ENCODE assay signal across 8 cellular contexts in the genomic region with DNA sequence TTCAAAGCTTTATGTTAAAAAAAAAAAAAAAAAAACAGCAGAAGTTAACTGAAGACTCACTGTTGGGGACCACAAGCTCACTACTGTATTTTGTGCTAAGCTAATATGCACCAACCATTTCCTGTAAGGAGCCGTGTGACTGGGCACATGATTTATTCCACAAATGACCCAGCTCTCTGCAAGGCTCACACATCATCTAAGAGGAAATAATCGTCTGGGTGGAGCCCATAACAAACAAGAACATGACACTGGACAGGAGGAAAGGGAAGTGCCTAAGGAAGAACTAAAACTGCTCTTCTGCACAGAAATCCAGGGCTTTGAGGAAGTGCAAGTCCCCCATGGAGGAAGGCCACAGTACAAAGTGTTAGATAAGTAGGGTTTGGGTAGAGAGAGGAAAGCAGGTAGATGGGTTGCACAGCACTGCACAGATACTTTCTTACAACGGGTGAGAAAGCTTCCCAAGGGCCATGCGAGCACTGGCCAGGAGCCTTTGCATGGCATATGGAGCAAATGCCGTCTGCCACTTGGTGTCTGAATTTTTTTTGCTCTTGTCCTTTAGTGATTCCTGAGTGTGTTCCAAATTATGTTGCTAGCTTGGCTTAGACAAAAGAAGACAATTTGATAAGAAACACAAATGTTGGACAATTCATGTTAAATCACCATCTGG. TPM values are rescaled to one million over a fixed set of nuclear protein-coding genes. Genes with fewer than 3 reads are reported as not detected.
DNase-seq lines count a peak whose midpoint lies in the region; ATAC-seq and TF ChIP-seq lines count a peak whose summit lies in the region.

No MANE protein-coding gene starts in this region.

- H3K4me1 Mint-ChIP-seq in endothelial cell (ENCODE audit: unreplicated experiment) (peaks cover 56% of the 10 kb centered on the region), naive B cell (peaks cover 61 to 80% (median 68%) of the 10 kb centered on the region in 3 donors)

- no peak for TF ChIP-seq POLR2A in prostate gland (IDR thresholded peaks at IDR 0.05)

- H3K9me3 Mint-ChIP-seq in endothelial cell (ENCODE audit: unreplicated experiment) = no peaks in the 10 kb centered on the region
- H3K9me3 Mint-ChIP-seq in naive B cell = no peaks in the 10 kb centered on the region

- intact Hi-C loops in prostate gland (cut with DNase I) = no loop called here

- no peaks in the 10 kb centered on the region for H3K27me3 Mint-ChIP-seq in endothelial cell (ENCODE audit: unreplicated experiment)
- H3K27me3 Mint-ChIP-seq in naive B cell = no peaks in the 10 kb centered on the region

- H3K4me3 Mint-ChIP-seq in endothelial cell (ENCODE audit: unreplicated experiment) (no peak overlapping the region), naive B cell (peak overlapping the region; percentile 2 to 81 (median 67))

- TF ChIP-seq CTCF in endothelial cell (IDR thresholded peaks at IDR 0.05; ENCODE audit: unreplicated experiment) (no peak), prostate gland (IDR thresholded peaks at IDR 0.05) (no peak)

- no peaks in the 10 kb centered on the region for H3K36me3 ChIP-seq in prostate gland

- no peaks in the 10 kb centered on the region for H3K9me3 ChIP-seq in prostate gland

- DNase-seq in C1 segment of cervical spinal cord (lab: John Stamatoyannopoulos, UW) (peak in 12 of 14 donors; percentile 31 to 87 (median 56)), SK-N-DZ (ENCODE audit: low spot score) (peak; percentile 31), endothelial cell (ENCODE audit: low spot score) (no peak), naive B cell (peak; percentile 81), prostate gland (ENCODE audit: low spot score) (no peak), NCI-H2081 treated with DMSO at 0.1 percent for 48 hours (lab: John Stamatoyannopoulos, UW) (no peak)

- H3K27ac Mint-ChIP-seq in endothelial cell (ENCODE audit: unreplicated experiment) = peak overlapping the region; percentile 80
- peak overlapping the region; percentile 1 to 91 (median 86) for H3K27ac Mint-ChIP-seq in naive B cell

- peaks cover 29% of the 10 kb centered on the region for H3K4me1 ChIP-seq in prostate gland (replicated peaks)

- WGBS in prostate gland = 28% methylated on average over 5 of the region's 5 CpGs

- ATAC-seq in GM19023 (IDR thresholded peaks at IDR 0.05; ENCODE audit: unreplicated experiment) (peak; percentile 61), HG03520 (IDR thresholded peaks at IDR 0.05; ENCODE audit: unreplicated experiment) (peak; percentile 54), naive B cell (ENCODE audit: low read depth in 2 of 2) (peak; percentile 92)

- peak overlapping the region in 1 of 2 donors; percentile 85 for H3K27ac ChIP-seq in prostate gland

- H3K36me3 Mint-ChIP-seq in endothelial cell (ENCODE audit: low read depth, unreplicated experiment) (peaks cover 6% of the 10 kb centered on the region), naive B cell (no peaks in the 10 kb centered on the region)

- H3K4me3 ChIP-seq in prostate gland = no peak overlapping the region

- no peaks in the 10 kb centered on the region for H3K27me3 ChIP-seq in prostate gland (replicated peaks; ENCODE audit: insufficient read depth)

RNA-seq across cellular contexts. Expression of gene NFE2L2, which starts 24.5 kb away (rescaled TPM):
- polyA plus RNA-seq in SK-N-DZ (2014; cell fraction: cytosol; rRNA removed) = 25.8 and 33.2 TPM in 2 replicates
- 27.5 and 49.4 TPM in 2 replicates for polyA plus RNA-seq in SK-N-DZ (2014; cell fraction: nucleus; rRNA removed)
- total RNA-seq in endothelial cell (ENCODE audit: unreplicated experiment) (50.6 TPM), prostate gland (100 to 1,000 TPM in 1 of 2 donors, 10 to 100 TPM in 1; 98.6 to 126 TPM)
- 10 to 100 TPM; 45.9 to 60.4 (median 54.7) TPM for polyA plus RNA-seq in naive B cell (ENCODE audit: low read depth in 6 of 6)

RNA-seq across cellular contexts. Expression of gene HNRNPA3, which starts 27.5 kb away (rescaled TPM):
- 86.1 and 98.5 TPM in 2 replicates for polyA plus RNA-seq in SK-N-DZ (2014; cell fraction: cytosol; rRNA removed)
- 72.0 and 185 TPM in 2 replicates for polyA plus RNA-seq in SK-N-DZ (2014; cell fraction: nucleus; rRNA removed)
- total RNA-seq in endothelial cell (ENCODE audit: unreplicated experiment) = 264 TPM
- 10 to 100 TPM; 48.0 to 96.3 (median 70.3) TPM for polyA plus RNA-seq in naive B cell (ENCODE audit: low read depth in 6 of 6)
- 10 to 100 TPM; 56.5 to 57.0 TPM for total RNA-seq in prostate gland

Comparison
In these comparisons a context has a peak if more than half of its experiments do, and no peak if none do; other contexts are left out.
1. DNase-seq: peak in C1 segment of cervical spinal cord (12 of 14), SK-N-DZ (single experiment) and naive B cell (single experiment); none in endothelial cell (single experiment), prostate gland (single experiment) and NCI-H2081 treated with DMSO at 0.1 percent for 48 hours (single experiment).
2. Peak in every context shown above with its lines, with median percentiles within 50 percentile points of each other: ATAC-seq.